9 cellular contexts compared by ENCODE assay signal in genomic region chr16:2753523-2754020, GRCh38. TPM values are rescaled to one million over a fixed set of nuclear protein-coding genes. Genes with fewer than 3 reads are reported as not detected.
A peak's percentile ranks its signal among the peaks of the same experiment; 100 is the strongest.
DNase-seq lines count a peak whose midpoint lies in the region; ATAC-seq and TF ChIP-seq lines count a peak whose summit lies in the region.
"Had no signal": no experiment of that assay in that cellular context is flagged by ENCODE, and none has a peak within 500 bp of the region (broad histone marks: within the 10 kb centered on the region; RNA-seq: fewer than 3 reads in every experiment).

No MANE protein-coding gene starts in this region.

- H3K4me3 ChIP-seq in iPS DF 6.9 (ENCODE audit: low read length) (peak overlapping the region; percentile 75), spleen (peak overlapping the region; percentile 63 to 97 (median 86))

- H3K27me3 ChIP-seq in iPS DF 6.9 (ENCODE audit: control insufficient read depth, insufficient read depth, low read length) (no peaks in the 10 kb centered on the region), spleen (replicated peaks in 1 of 7) (no peaks in the 10 kb centered on the region)

- TF ChIP-seq POLR2A in spleen (IDR thresholded peaks at IDR 0.05), result no peak

- peak overlapping the region; percentile 95 for H3K4me3 Mint-ChIP-seq in activated T-helper 17 cell treated with anti-CD3 and anti-CD28 coated beads, Interleukin-2, amount 50 U/mL, for 72 hours

- H3K4me1 ChIP-seq in iPS DF 6.9 (ENCODE audit: control insufficient read depth, insufficient read depth, low read length) (no peaks in the 10 kb centered on the region), spleen (peaks cover 32 to 71% (median 58%) of the 10 kb centered on the region in 6 donors)

- DNase-seq in NCI-H82 (lab: John Stamatoyannopoulos, UW) (peak; percentile 41), NCI-H82 treated with DMSO at 0.1 percent for 48 hours (lab: John Stamatoyannopoulos, UW; ENCODE audit: unreplicated experiment) (no peak), iPS DF 6.9 (ENCODE audit: low read depth, low spot score) (no peak), spleen (peak; percentile 60), epidermal melanocyte (ENCODE audit: insufficient read length, low spot score) (no peak), DMS153 (lab: John Stamatoyannopoulos, UW) (no peak)

- no peaks in the 10 kb centered on the region for H3K9me3 ChIP-seq in iPS DF 6.9 (ENCODE audit: control insufficient read depth, insufficient read depth, low read length)
- no peaks in the 10 kb centered on the region for H3K9me3 ChIP-seq in spleen

- H3K36me3 ChIP-seq in iPS DF 6.9 (ENCODE audit: control insufficient read depth, insufficient read depth, low read length) (peaks cover 17% of the 10 kb centered on the region), spleen (peaks cover 0 to 26% (median 18%) of the 10 kb centered on the region in 6 donors)

- ATAC-seq in activated T-helper 17 cell treated with anti-CD3 and anti-CD28 coated beads, Interleukin-2, amount 50 U/mL, for 72 hours (replicated peaks), result no peak
- no peak for ATAC-seq in HG03571 (IDR thresholded peaks at IDR 0.05; ENCODE audit: unreplicated experiment)

- H3K4me1 Mint-ChIP-seq in activated T-helper 17 cell treated with anti-CD3 and anti-CD28 coated beads, Interleukin-2, amount 50 U/mL, for 72 hours, result peaks cover 45% of the 10 kb centered on the region

- no CpG with 5 or more reads among the region's 17 CpGs for WGBS in iPS DF 6.9 (ENCODE audit: insufficient coverage, insufficient read length)
- 0 to 2% (median 1%) methylated on average over 17 of the region's 17 CpGs for WGBS in spleen, 5 donors

- peak overlapping the region; percentile 96 for H3K27ac Mint-ChIP-seq in activated T-helper 17 cell treated with anti-CD3 and anti-CD28 coated beads, Interleukin-2, amount 50 U/mL, for 72 hours

- H3K27ac ChIP-seq in iPS DF 6.9 (ENCODE audit: low read length) (no peak overlapping the region), spleen (peak overlapping the region; percentile 98 to 100 (median 100))

- intact Hi-C loops in spleen (cut with DNase I; ENCODE audit: low total_unique reads), result no loop called here

- H3K9me3 Mint-ChIP-seq in activated T-helper 17 cell treated with anti-CD3 and anti-CD28 coated beads, Interleukin-2, amount 50 U/mL, for 72 hours, result no peaks in the 10 kb centered on the region

- H3K27me3 Mint-ChIP-seq in activated T-helper 17 cell treated with anti-CD3 and anti-CD28 coated beads, Interleukin-2, amount 50 U/mL, for 72 hours, result no peaks in the 10 kb centered on the region

- peaks cover 73% of the 10 kb centered on the region for H3K36me3 Mint-ChIP-seq in activated T-helper 17 cell treated with anti-CD3 and anti-CD28 coated beads, Interleukin-2, amount 50 U/mL, for 72 hours (ENCODE audit: low read depth)

- TF ChIP-seq CTCF in spleen (IDR thresholded peaks at IDR 0.05 in 8 of 11, conservative IDR thresholded peaks at IDR 0.05 in 3 of 11), result no peak

RNA-seq across cellular contexts. Expression of gene SRRM2, which starts 1.1 kb away (rescaled TPM):
- total RNA-seq in activated T-helper 17 cell treated with anti-CD3 and anti-CD28 coated beads, Interleukin-2, amount 50 U/mL, for 72 hours, result 100 to 1,000 TPM; 553 to 810 TPM
- total RNA-seq in spleen, result 100 to 1,000 TPM; 590 to 922 (median 875) TPM
- 1,000 to 10,000 TPM in 1 of 3 donors, 100 to 1,000 TPM in 2; 239 to 1,169 (median 672) TPM for polyA plus RNA-seq in spleen

RNA-seq across cellular contexts. Expression of gene ELOB, which starts 23.5 kb away (rescaled TPM):
- total RNA-seq in activated T-helper 17 cell treated with anti-CD3 and anti-CD28 coated beads, Interleukin-2, amount 50 U/mL, for 72 hours, result 100 to 1,000 TPM; 160 to 280 TPM
- 100 to 1,000 TPM; 128 to 467 (median 134) TPM for total RNA-seq in spleen
- polyA plus RNA-seq in spleen, result 100 to 1,000 TPM; 233 to 378 (median 247) TPM

RNA-seq across cellular contexts. Expression of gene PRSS27, which starts 33.5 kb away (rescaled TPM):
- 1 to 10 TPM; 2.2 to 2.9 TPM for total RNA-seq in activated T-helper 17 cell treated with anti-CD3 and anti-CD28 coated beads, Interleukin-2, amount 50 U/mL, for 72 hours
- 1 to 10 TPM in 6 of 7 donors, under 1 TPM in 1; 0.84 to 2.1 (median 1.2) TPM for total RNA-seq in spleen
- 1 to 10 TPM; 1.2 to 1.5 (median 1.2) TPM for polyA plus RNA-seq in spleen

RNA-seq across cellular contexts. Expression of gene PRSS33, which starts 33.8 kb away (rescaled TPM):
- not detected for total RNA-seq in activated T-helper 17 cell treated with anti-CD3 and anti-CD28 coated beads, Interleukin-2, amount 50 U/mL, for 72 hours
- under 1 TPM in 2 of 7 donors, not detected in 5; 0.32 to 0.67 TPM for total RNA-seq in spleen
- polyA plus RNA-seq in spleen, result under 1 TPM in 1 of 3 donors, not detected in 2; 0.03 TPM
- polyA plus RNA-seq: adipose tissue had no signal

RNA-seq across cellular contexts. Expression of gene PRSS41, which starts 44.7 kb away (rescaled TPM):
- not detected for total RNA-seq in activated T-helper 17 cell treated with anti-CD3 and anti-CD28 coated beads, Interleukin-2, amount 50 U/mL, for 72 hours
- total RNA-seq in spleen, result not detected
- not detected for polyA plus RNA-seq in spleen
- polyA plus RNA-seq: adipose tissue had no signal

Comparison
In these comparisons a context has a peak if more than half of its experiments do, and no peak if none do; other contexts are left out.
1. DNase-seq: peak in NCI-H82 (single experiment) and spleen (single experiment); none in NCI-H82 treated with DMSO at 0.1 percent for 48 hours (single experiment), iPS DF 6.9 (single experiment), epidermal melanocyte (single experiment) and DMS153 (single experiment).